Comparison of ENCODE assay signal across 8 cellular contexts in the genomic region with DNA sequence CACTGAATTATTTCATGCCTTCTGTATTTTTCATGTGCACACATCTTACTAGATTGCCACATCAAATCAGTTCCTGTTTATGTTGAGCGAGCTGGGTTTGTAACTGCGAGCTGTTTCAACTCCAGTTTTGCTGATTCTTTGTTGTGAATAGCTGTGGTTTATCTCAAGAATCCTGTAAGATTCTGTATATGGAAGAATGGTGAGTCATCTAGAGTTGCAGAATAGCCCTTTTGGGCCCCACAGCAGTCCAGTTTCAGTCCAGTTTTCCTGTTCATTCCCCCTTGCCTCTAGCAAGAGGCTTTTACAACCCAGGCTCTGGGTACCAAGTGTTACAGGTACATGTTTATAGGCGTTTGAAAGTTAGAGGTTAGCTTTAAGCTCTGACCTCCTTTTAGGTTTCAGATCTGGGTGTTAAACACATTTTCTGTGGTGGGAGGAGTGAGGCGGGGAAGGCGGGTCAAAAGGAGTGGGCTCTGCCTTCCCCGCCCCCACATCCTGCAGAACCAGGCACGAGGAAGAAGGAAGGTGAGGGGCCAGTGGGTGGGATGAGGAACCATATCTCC. TPM values are rescaled to one million over a fixed set of nuclear protein-coding genes. Genes with fewer than 3 reads are reported as not detected.
DNase-seq lines count a peak whose midpoint lies in the region; ATAC-seq and TF ChIP-seq lines count a peak whose summit lies in the region.

No MANE protein-coding gene starts in this region.

- no peaks in the 10 kb centered on the region for H3K9me3 Mint-ChIP-seq in T-helper 1 cell treated with Interleukin-12 subunit alpha and Interleukin-12 subunit beta and Interleukin-4 antibody, amounts not matched to agents 30 μg/mL and 1 μg/mL, for 36 hours
- H3K9me3 Mint-ChIP-seq in mesothelial cell of epicardium: no peaks in the 10 kb centered on the region

- peak overlapping the region; percentile 92 for H3K27ac Mint-ChIP-seq in T-helper 1 cell treated with Interleukin-12 subunit alpha and Interleukin-12 subunit beta and Interleukin-4 antibody, amounts not matched to agents 30 μg/mL and 1 μg/mL, for 36 hours
- H3K27ac Mint-ChIP-seq in mesothelial cell of epicardium: peak overlapping the region; percentile 97

- intact Hi-C loops in transverse colon (cut with DNase I; ENCODE audit: low total_unique reads): no loop called here

- H3K27me3 ChIP-seq in transverse colon: no peaks in the 10 kb centered on the region

- 26% methylated on average over 4 to 7 of the region's 7 CpGs for WGBS in transverse colon (ENCODE audit: low coverage in 1 of 2), 2 donors

- peaks cover 11% of the 10 kb centered on the region for H3K36me3 Mint-ChIP-seq in T-helper 1 cell treated with Interleukin-12 subunit alpha and Interleukin-12 subunit beta and Interleukin-4 antibody, amounts not matched to agents 30 μg/mL and 1 μg/mL, for 36 hours (ENCODE audit: low read depth)
- no peaks in the 10 kb centered on the region for H3K36me3 Mint-ChIP-seq in mesothelial cell of epicardium

- ATAC-seq in GM19351 (IDR thresholded peaks at IDR 0.05; ENCODE audit: unreplicated experiment) (peak; percentile 69), HG03457 (IDR thresholded peaks at IDR 0.05; ENCODE audit: unreplicated experiment) (peak; percentile 56)

- H3K4me3 ChIP-seq in AG10803 (ENCODE audit: low read length) (peak overlapping the region; percentile 12), transverse colon (no peak overlapping the region)

- no peaks in the 10 kb centered on the region for H3K36me3 ChIP-seq in transverse colon

- in situ Hi-C loops in transverse colon (cut with MboI; ENCODE audit: low pct_ligation_motif_present in 1 of 4, low pct_unique_long_range_greater_than_20kb in 1 of 4, low sequenced_read_pairs in 3 of 4): no loop called here

- peak overlapping the region; percentile 82 to 89 (median 88) for H3K27ac ChIP-seq in transverse colon

- DNase-seq in AG10803 (ENCODE audit: low read depth) (peak; percentile 97), dedifferentiated amniotic fluid mesenchymal stem cell (ENCODE audit: extremely low spot score) (peak; percentile 98), mesothelial cell of epicardium (ENCODE audit: low spot score in 2 of 2, unreplicated experiment in 2 of 2) (no peak), transverse colon (no peak), NCI-H524 treated with DMSO at 0.1 percent for 48 hours (lab: John Stamatoyannopoulos, UW) (no peak)

- no peak for TF ChIP-seq EP300 in transverse colon (IDR thresholded peaks at IDR 0.05; ENCODE audit: low read depth)

- H3K4me1 Mint-ChIP-seq in T-helper 1 cell treated with Interleukin-12 subunit alpha and Interleukin-12 subunit beta and Interleukin-4 antibody, amounts not matched to agents 30 μg/mL and 1 μg/mL, for 36 hours (ENCODE audit: low read depth): peaks cover 56% of the 10 kb centered on the region
- peaks cover 57% of the 10 kb centered on the region for H3K4me1 Mint-ChIP-seq in mesothelial cell of epicardium

- no peak for TF ChIP-seq CTCF in AG10803 (conservative IDR thresholded peaks at IDR 0.05; ENCODE audit: low read length)
- no peak for TF ChIP-seq CTCF in mesothelial cell of epicardium (IDR thresholded peaks at IDR 0.05; ENCODE audit: unreplicated experiment)
- no peak for TF ChIP-seq CTCF in transverse colon (IDR thresholded peaks at IDR 0.05)

- H3K9me3 ChIP-seq in transverse colon: no peaks in the 10 kb centered on the region

- no peaks in the 10 kb centered on the region for H3K27me3 Mint-ChIP-seq in T-helper 1 cell treated with Interleukin-12 subunit alpha and Interleukin-12 subunit beta and Interleukin-4 antibody, amounts not matched to agents 30 μg/mL and 1 μg/mL, for 36 hours (ENCODE audit: low read depth)
- no peaks in the 10 kb centered on the region for H3K27me3 Mint-ChIP-seq in mesothelial cell of epicardium (ENCODE audit: low read depth)

- peaks cover 40 to 76% (median 46%) of the 10 kb centered on the region in 4 donors for H3K4me1 ChIP-seq in transverse colon

- TF ChIP-seq POLR2A in transverse colon (IDR thresholded peaks at IDR 0.05): no peak

- peak overlapping the region; percentile 75 for H3K4me3 Mint-ChIP-seq in T-helper 1 cell treated with Interleukin-12 subunit alpha and Interleukin-12 subunit beta and Interleukin-4 antibody, amounts not matched to agents 30 μg/mL and 1 μg/mL, for 36 hours
- peak overlapping the region; percentile 34 for H3K4me3 Mint-ChIP-seq in mesothelial cell of epicardium

RNA-seq across cellular contexts. Expression of a gene that starts 32.7 kb away (rescaled TPM):
- total RNA-seq in mesothelial cell of epicardium (54.5 to 58.2 TPM (median 56.3 TPM) in 3 replicates), transverse colon (10 to 100 TPM; 42.6 to 56.9 (median 54.0) TPM)

Comparison
In these comparisons a context has a peak if more than half of its experiments do, and no peak if none do; other contexts are left out.
1. DNase-seq: peak in AG10803 (single experiment) and dedifferentiated amniotic fluid mesenchymal stem cell (single experiment); none in mesothelial cell of epicardium (0 of 2), transverse colon (single experiment) and NCI-H524 treated with DMSO at 0.1 percent for 48 hours (single experiment).